ENCODE assay signal across 8 cellular contexts in genomic region chr2:218860950-218861381, GRCh38. TPM values are rescaled to one million over a fixed set of nuclear protein-coding genes. Genes with fewer than 3 reads are reported as not detected.
DNase-seq lines count a peak whose midpoint lies in the region; ATAC-seq and TF ChIP-seq lines count a peak whose summit lies in the region.

No MANE protein-coding gene starts in this region.

- peaks cover 18% of the 10 kb centered on the region for H3K27me3 ChIP-seq in WERI-Rb-1 (ENCODE audit: insufficient read depth, low read depth, severe bottlenecking)
- H3K27me3 ChIP-seq in iPS DF 6.9 (ENCODE audit: control insufficient read depth, insufficient read depth, low read length): peaks cover 59% of the 10 kb centered on the region
- peaks cover 0 to 29% of the 10 kb centered on the region in 2 donors for H3K27me3 ChIP-seq in tibial nerve

- H3K27ac ChIP-seq in WERI-Rb-1: no peak overlapping the region
- no peak overlapping the region for H3K27ac ChIP-seq in iPS DF 6.9 (ENCODE audit: low read length)
- H3K27ac ChIP-seq in tibial nerve: peak overlapping the region; percentile 81 to 92 (median 87)

- TF ChIP-seq CTCF in WERI-Rb-1 (IDR thresholded peaks at IDR 0.05; ENCODE audit: low read depth, low read length) (no peak), tibial nerve (IDR thresholded peaks at IDR 0.05) (no peak)

- H3K4me3 ChIP-seq in WERI-Rb-1 (ENCODE audit: low read depth, low read length) (peak overlapping the region; percentile 56), iPS DF 6.9 (ENCODE audit: low read length) (no peak overlapping the region), tibial nerve (peak overlapping the region; percentile 47 to 67 (median 58))

- no peaks in the 10 kb centered on the region for H3K36me3 ChIP-seq in WERI-Rb-1
- no peaks in the 10 kb centered on the region for H3K36me3 ChIP-seq in iPS DF 6.9 (ENCODE audit: control insufficient read depth, insufficient read depth, low read length)
- no peaks in the 10 kb centered on the region for H3K36me3 ChIP-seq in tibial nerve

- TF ChIP-seq POLR2A in tibial nerve (IDR thresholded peaks at IDR 0.05): peak; percentile 10 to 70

- WGBS in iPS DF 6.9 (ENCODE audit: insufficient coverage, insufficient read length): no CpG with 5 or more reads among the region's 21 CpGs
- WGBS in tibial nerve, 2 donors: 3 to 6% methylated on average over 21 of the region's 21 CpGs

- no peak for ATAC-seq in GM19395 (IDR thresholded peaks at IDR 0.05; ENCODE audit: unreplicated experiment)
- no peak for ATAC-seq in HG02610 (IDR thresholded peaks at IDR 0.05; ENCODE audit: unreplicated experiment)

- H3K4me1 ChIP-seq in iPS DF 6.9 (ENCODE audit: control insufficient read depth, insufficient read depth, low read length) (peaks cover 3% of the 10 kb centered on the region; the same call in 1 of the 2 replicates), tibial nerve (peaks cover 0 to 90% (median 17%) of the 10 kb centered on the region in 4 donors)

- H3K9me3 ChIP-seq in WERI-Rb-1 (ENCODE audit: severe bottlenecking) (no peaks in the 10 kb centered on the region), iPS DF 6.9 (ENCODE audit: control insufficient read depth, insufficient read depth, low read length) (no peaks in the 10 kb centered on the region), tibial nerve (no peaks in the 10 kb centered on the region)

- peak; percentile 90 for DNase-seq in D341Med (ENCODE audit: low spot score)
- peak; percentile 98 for DNase-seq in NCI-H1694 (lab: John Stamatoyannopoulos, UW)
- DNase-seq in WERI-Rb-1: peak; percentile 92
- peak; percentile 76 for DNase-seq in iPS DF 6.9 (ENCODE audit: low read depth, low spot score)
- peak; percentile 51 to 54 for DNase-seq in tibial nerve (ENCODE audit: low spot score in 2 of 2)
- no peak for DNase-seq in pons (ENCODE audit: low spot score)

- peak in 1 of 2 donors; percentile 91 for TF ChIP-seq EP300 in tibial nerve (IDR thresholded peaks at IDR 0.05)

RNA-seq across cellular contexts. Expression of gene WNT6, which starts 1.4 kb away (rescaled TPM):
- 10 to 100 TPM; 26.1 to 81.5 (median 48.2) TPM for total RNA-seq in tibial nerve

RNA-seq across cellular contexts. Expression of gene WNT10A, which starts 19.7 kb away (rescaled TPM):
- total RNA-seq in tibial nerve: 1 to 10 TPM in 1 of 4 donors, under 1 TPM in 2, not detected in 1; 0.21 to 1.3 (median 0.39) TPM

RNA-seq across cellular contexts. Expression of gene PRKAG3, which starts 29.4 kb away (rescaled TPM):
- total RNA-seq in tibial nerve: not detected

Comparison
In these comparisons a context has a peak if more than half of its experiments do, and no peak if none do; other contexts are left out.
1. H3K27ac ChIP-seq: peak in tibial nerve (4 of 4); none in WERI-Rb-1 (single experiment) and iPS DF 6.9 (single experiment).